In the genomic region with DNA sequence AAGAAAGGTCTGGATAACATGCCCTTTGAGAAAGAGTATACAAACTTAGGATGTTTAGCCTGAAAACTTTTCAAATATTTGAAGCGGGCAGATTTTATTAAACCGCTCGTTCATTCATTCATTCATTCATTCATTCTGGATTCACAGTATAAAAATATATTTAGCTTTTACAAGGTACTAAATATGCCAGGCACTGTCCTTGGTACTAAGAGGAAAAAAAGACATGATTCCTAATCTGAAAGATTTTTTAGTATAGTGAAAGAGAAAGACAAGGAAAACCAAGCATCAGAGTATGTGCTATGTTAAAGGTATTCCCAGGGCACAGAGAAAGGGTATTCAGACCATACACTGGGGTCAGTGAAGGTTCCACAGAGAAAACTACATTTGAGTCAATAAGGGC, we compare ENCODE assay signal across 8 cellular contexts.
"Had no signal": no experiment of that assay in that cellular context is flagged by ENCODE, and none has a peak within 500 bp of the region (broad histone marks: within the 10 kb centered on the region; RNA-seq: fewer than 3 reads in every experiment).

No MANE protein-coding gene starts in this region.

- H3K27ac ChIP-seq: GM23248, KMS-11 had no signal

- H3K4me2 ChIP-seq: KMS-11 had no signal

- H3K4me1 ChIP-seq: HAP-1 had no signal

- ATAC-seq: HCT116 had no signal

- H3K4me3 ChIP-seq: GM23248, HAP-1 had no signal

- H3K9me3 ChIP-seq: HAP-1 had no signal

- H3K36me3 ChIP-seq: HAP-1 had no signal

- DNase-seq: GM23248, GOT3, H7, IMR-90, KBM-7 had no signal
